ENCODE assay signal across 11 cellular contexts in genomic region chr12:50201987-50202521, GRCh38. TPM values are rescaled to one million over a fixed set of nuclear protein-coding genes. Genes with fewer than 3 reads are reported as not detected.
A peak's percentile ranks its signal among the peaks of the same experiment; 100 is the strongest.
DNase-seq lines count a peak whose midpoint lies in the region; ATAC-seq, FAIRE-seq and TF ChIP-seq lines count a peak whose summit lies in the region.
"Had no signal": no experiment of that assay in that cellular context is flagged by ENCODE, and none has a peak within 500 bp of the region (broad histone marks: within the 10 kb centered on the region; RNA-seq: fewer than 3 reads in every experiment).

No MANE protein-coding gene starts in this region.

- H3K9me3 ChIP-seq in HEK293 (ENCODE audit: control insufficient read depth, insufficient read depth, low read depth, low read length) (no peaks in the 10 kb centered on the region), iPS-20b (ENCODE audit: insufficient read depth, low read depth, low read length) (no peaks in the 10 kb centered on the region), subcutaneous abdominal adipose tissue (ENCODE audit: control insufficient read depth in 5 of 5, low read length in 5 of 5) (no peaks in the 10 kb centered on the region), uterus (no peaks in the 10 kb centered on the region)

- TF ChIP-seq CTCF in HEK293 (tag by site-specific recombination; IDR thresholded peaks at IDR 0.05) (no peak), uterus (IDR thresholded peaks at IDR 0.05) (no peak), D721Med (IDR thresholded peaks at IDR 0.05; ENCODE audit: insufficient read depth, missing control alignments) (no peak)

- H3K27me3 ChIP-seq in iPS-20b (ENCODE audit: insufficient read depth, low read length) (no peaks in the 10 kb centered on the region), subcutaneous abdominal adipose tissue (ENCODE audit: control insufficient read depth in 5 of 5, insufficient read depth in 4 of 5, low read length in 5 of 5) (no peaks in the 10 kb centered on the region), uterus (no peaks in the 10 kb centered on the region)

- POLR2A ChIA-PET in HEK293 (lab: Yijun Ruan, JAX), result interaction anchor here (1.1 kb wide), 1 partner anchor 117 kb away, joined by 3 read pairs; the partner anchor contains the start of gene SMARCD1

- FAIRE-seq in D721Med (lab: Jason Lieb, UNC), result no peak

- no peak for TF ChIP-seq POLR2A in uterus (IDR thresholded peaks at IDR 0.05)

- intact Hi-C loops in uterus (cut with DNase I; ENCODE audit: low total_unique reads), result no loop called here

- ATAC-seq in GM18511 (IDR thresholded peaks at IDR 0.05; ENCODE audit: unreplicated experiment), result no peak

- H3K9ac ChIP-seq in iPS-20b (ENCODE audit: low read depth, low read length) (peak overlapping the region; percentile 20), subcutaneous abdominal adipose tissue (ENCODE audit: low read length in 5 of 5) (no peak overlapping the region)

- H3K36me3 ChIP-seq in HEK293 (ENCODE audit: control insufficient read depth in 2 of 2, insufficient read depth in 1 of 2, low read length in 2 of 2) (peaks cover 30 to 40% of the 10 kb centered on the region in 2 experiments), iPS-20b (ENCODE audit: insufficient read depth, low read depth, low read length) (peaks cover 73% of the 10 kb centered on the region), subcutaneous abdominal adipose tissue (ENCODE audit: control insufficient read depth in 5 of 5, insufficient read depth in 5 of 5, low read length in 5 of 5) (peaks cover 49 to 83% (median 69%) of the 10 kb centered on the region in 5 donors), uterus (no peaks in the 10 kb centered on the region)

- H3K4me3 ChIP-seq in HEK293 (ENCODE audit: low read depth, low read length) (no peak overlapping the region), iPS-20b (ENCODE audit: low read length) (peak overlapping the region; percentile 41; the same call in 1 of the 2 replicates), subcutaneous abdominal adipose tissue (ENCODE audit: low read depth in 1 of 5, low read length in 5 of 5) (no peak overlapping the region), uterus (no peak overlapping the region)

- CTCF ChIA-PET in HEK293 (lab: Yijun Ruan, JAX), result no interaction called here

- DNase-seq in SW480 (ENCODE audit: low spot score) (peak; percentile 83), uterus (no peak), D721Med (ENCODE audit: insufficient read length, low spot score) (no peak)
- DNase-seq in effector CD4-positive, alpha-beta T cell, result no peak
- DNase-seq: hippocampal formation; NCI-H2029 treated with DMSO at 0.1 percent for 48 hours; stimulated activated CD4-positive, alpha-beta T cell treated with anti-CD3 and anti-CD28 coated beads, Interleukin-2, amount 100 ng/mL, for 48 hours had no signal

- no peak overlapping the region for H3K27ac ChIP-seq in HEK293 (ENCODE audit: extremely low read depth, low read depth, low read length)
- peak overlapping the region; percentile 57 for H3K27ac ChIP-seq in iPS-20b (ENCODE audit: low read length)
- peak overlapping the region; percentile 8 for H3K27ac ChIP-seq in subcutaneous abdominal adipose tissue (ENCODE audit: low read depth, low read length)
- H3K27ac ChIP-seq in uterus, result peak overlapping the region in 1 of 2 donors; percentile 6

- H3K4me1 ChIP-seq in HEK293 (ENCODE audit: control insufficient read depth, insufficient read depth, low read length), result peaks cover 6% of the 10 kb centered on the region
- H3K4me1 ChIP-seq in iPS-20b (ENCODE audit: insufficient read depth, low read length), result peaks cover 7% of the 10 kb centered on the region; the same call in 1 of the 2 replicates
- H3K4me1 ChIP-seq in subcutaneous abdominal adipose tissue (ENCODE audit: control insufficient read depth in 5 of 5, insufficient read depth in 5 of 5, low read length in 5 of 5), result peaks cover 0 to 3% (median 0%) of the 10 kb centered on the region in 5 donors
- H3K4me1 ChIP-seq in uterus, result no peaks in the 10 kb centered on the region

TF ChIP-seq in HEK293, 187 proteins besides CTCF, POLR2A, EP300 and RAD21 (continues in another document):
- no peak for TF ChIP-seq ZNF114 (tag by site-specific recombination; IDR thresholded peaks at IDR 0.05)
- no peak for TF ChIP-seq ZNF585B (tag by site-specific recombination; IDR thresholded peaks at IDR 0.05)
- no peak for TF ChIP-seq ZNF707 (tag by site-specific recombination; IDR thresholded peaks at IDR 0.05)
- no peak for TF ChIP-seq ZNF362 (tag by site-specific recombination; IDR thresholded peaks at IDR 0.05)
- no peak for TF ChIP-seq ZBTB21 (tag by site-specific recombination; IDR thresholded peaks at IDR 0.05)
- no peak for TF ChIP-seq ZNF132 (tag by site-specific recombination; IDR thresholded peaks at IDR 0.05; ENCODE audit: borderline replicate concordance)
- peak; percentile 90 for TF ChIP-seq SCRT1 (tag by site-specific recombination; IDR thresholded peaks at IDR 0.05; ENCODE audit: borderline replicate concordance)
- TF ChIP-seq SCRT2 (tag by site-specific recombination; IDR thresholded peaks at IDR 0.05), result peak; percentile 84
- no peak for TF ChIP-seq ZNF785 (tag by site-specific recombination; IDR thresholded peaks at IDR 0.05)
- no peak for TF ChIP-seq HOXC10 (CRISPR knock-in tag; IDR thresholded peaks at IDR 0.05)
- TF ChIP-seq ZBTB48 (tag by site-specific recombination; IDR thresholded peaks at IDR 0.05), result no peak
- 0 out of 2 replicates have a peak, but pooled peaks have one; percentile 16 for TF ChIP-seq ZNF600 (tag by site-specific recombination; IDR thresholded peaks at IDR 0.05)
- no peak for TF ChIP-seq ZNF398 (tag by site-specific recombination; IDR thresholded peaks at IDR 0.05)
- no peak for TF ChIP-seq BCL6B (tag by site-specific recombination; IDR thresholded peaks at IDR 0.05)
- TF ChIP-seq ZIC2 (tag by site-specific recombination; IDR thresholded peaks at IDR 0.05), result peak; percentile 56

RNA-seq across cellular contexts. Expression of gene CERS5, which starts 34.9 kb away (rescaled TPM):
- 10 to 100 TPM in 3 of 4 donors, 1 to 10 TPM in 1; 9.1 to 73.9 (median 40.5) TPM for total RNA-seq in uterus
